In the genomic region with DNA sequence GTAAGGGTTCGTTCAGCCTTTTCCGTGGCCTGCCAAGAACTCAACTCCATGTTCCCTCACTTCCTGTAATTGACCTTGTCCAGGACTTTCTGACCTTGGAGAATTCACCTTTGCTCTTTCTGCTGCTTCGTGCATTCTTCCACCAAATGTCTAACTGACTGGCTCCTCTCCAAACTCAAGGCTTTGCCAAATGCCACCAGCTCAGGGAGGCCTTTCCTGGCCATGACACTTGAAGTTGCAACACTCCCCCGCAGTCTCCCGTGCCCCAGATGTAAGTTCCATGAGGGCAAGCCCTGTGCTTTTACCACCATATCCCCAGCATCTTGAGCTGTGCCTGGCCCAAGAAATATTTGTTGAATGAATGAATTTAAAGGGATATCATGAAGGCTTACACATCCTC, we compare ENCODE assay signal across 10 cellular contexts.
"Had no signal": no experiment of that assay in that cellular context is flagged by ENCODE, and none has a peak within 500 bp of the region (broad histone marks: within the 10 kb centered on the region; RNA-seq: fewer than 3 reads in every experiment).

No MANE protein-coding gene starts in this region.

- DNase-seq: activated CD4-positive, alpha-beta T cell treated with anti-CD3 and anti-CD28 coated beads, Interleukin-2, amount 50 U/mL, for 48 hours; activated CD4-positive, CD25-positive, alpha-beta regulatory T cell treated with anti-CD3 and anti-CD28 coated beads, Interleukin-2, amount 50 U/mL, for 72 hours; activated T-cell treated with anti-CD3 and anti-CD28 coated beads, Interleukin-2, amount 50 U/mL, for 48 hours; foreskin melanocyte; head of caudate nucleus; left colon; mesendoderm; SW 1271 had no signal

- H3K27me3 ChIP-seq: ascending aorta, cardiac muscle cell had no signal

- H3K9me3 ChIP-seq: ascending aorta had no signal

- H3K4me1 ChIP-seq: ascending aorta had no signal

- H3K27ac ChIP-seq: ascending aorta, cardiac muscle cell had no signal

- H3K36me3 ChIP-seq: ascending aorta, cardiac muscle cell had no signal

- H3K4me3 ChIP-seq: ascending aorta, cardiac muscle cell had no signal
